Comparison of ENCODE assay signal across 8 cellular contexts in genomic region chr17:63919311-63919723, GRCh38. TPM values are rescaled to one million over a fixed set of nuclear protein-coding genes. Genes with fewer than 3 reads are reported as not detected.
A peak's percentile ranks its signal among the peaks of the same experiment; 100 is the strongest.
DNase-seq lines count a peak whose midpoint lies in the region; ATAC-seq and TF ChIP-seq lines count a peak whose summit lies in the region.

No MANE protein-coding gene starts in this region.

- no peaks in the 10 kb centered on the region for H3K9me2 ChIP-seq in SU-DHL-6 (replicated peaks; ENCODE audit: insufficient read depth, low read length)

- no peak overlapping the region for H3K4me3 Mint-ChIP-seq in activated naive CD8-positive, alpha-beta T cell treated with anti-CD3 and anti-CD28 coated beads for 36 hours

- H3K4me2 ChIP-seq in SU-DHL-6 (ENCODE audit: low read depth, low read length, poor library complexity, severe bottlenecking) (peak overlapping the region; percentile 65), smooth muscle cell (no peak overlapping the region)

- H3K4me1 Mint-ChIP-seq in activated naive CD8-positive, alpha-beta T cell treated with anti-CD3 and anti-CD28 coated beads for 36 hours: peaks cover 4% of the 10 kb centered on the region

- TF ChIP-seq CTCF in SU-DHL-6 (IDR thresholded peaks at IDR 0.05; ENCODE audit: insufficient read depth, low read length, poor library complexity, severe bottlenecking): peak; percentile 72
- TF ChIP-seq CTCF in left ventricle myocardium inferior (IDR thresholded peaks at IDR 0.05; ENCODE audit: borderline replicate concordance): peak; percentile 94
- peak; percentile 83 for TF ChIP-seq CTCF in smooth muscle cell (IDR thresholded peaks at IDR 0.05; ENCODE audit: borderline replicate concordance, insufficient read depth, poor library complexity, severe bottlenecking)

- H3K4me1 ChIP-seq in left ventricle myocardium inferior (peaks cover 6% of the 10 kb centered on the region), smooth muscle cell (ENCODE audit: low read depth) (no peaks in the 10 kb centered on the region)

- no peak overlapping the region for H3K27ac Mint-ChIP-seq in activated naive CD8-positive, alpha-beta T cell treated with anti-CD3 and anti-CD28 coated beads for 36 hours

- 51% methylated on average over 8 of the region's 8 CpGs for WGBS in smooth muscle cell (ENCODE audit: low lambda C conversion rate)

- H3K36me3 Mint-ChIP-seq in activated naive CD8-positive, alpha-beta T cell treated with anti-CD3 and anti-CD28 coated beads for 36 hours: no peaks in the 10 kb centered on the region

- H3K27ac ChIP-seq in SU-DHL-6 (ENCODE audit: low read depth, low read length): peak overlapping the region; percentile 91
- H3K27ac ChIP-seq in left ventricle myocardium inferior (replicated peaks): no peak overlapping the region
- no peak overlapping the region for H3K27ac ChIP-seq in smooth muscle cell (ENCODE audit: low read depth)

- DNase-seq in AML-193 (lab: John Stamatoyannopoulos, UW): peak; percentile 51 to 57
- peak; percentile 73 for DNase-seq in HuH-7 (ENCODE audit: low spot score)
- DNase-seq in activated naive CD8-positive, alpha-beta T cell treated with anti-CD3 and anti-CD28 coated beads for 36 hours: peak; percentile 64
- no peak for DNase-seq in left ventricle myocardium inferior
- DNase-seq in smooth muscle cell (lab: John Stamatoyannopoulos, UW; ENCODE audit: unreplicated experiment): peak; percentile 18

- H3K4me3 ChIP-seq in SU-DHL-6 (ENCODE audit: insufficient read depth, low read length, poor library complexity, severe bottlenecking) (peak overlapping the region; percentile 50), left ventricle myocardium inferior (no peak overlapping the region), smooth muscle cell (no peak overlapping the region)

- H3K27me3 Mint-ChIP-seq in activated naive CD8-positive, alpha-beta T cell treated with anti-CD3 and anti-CD28 coated beads for 36 hours: peaks cover 5% of the 10 kb centered on the region

- H3K36me3 ChIP-seq in SU-DHL-6 (ENCODE audit: low read length) (no peaks in the 10 kb centered on the region), left ventricle myocardium inferior (no peaks in the 10 kb centered on the region), smooth muscle cell (ENCODE audit: low read depth) (no peaks in the 10 kb centered on the region)

- H2AFZ ChIP-seq in SU-DHL-6 (ENCODE audit: low read depth, low read length, severe bottlenecking) (peak overlapping the region; percentile 63), smooth muscle cell (ENCODE audit: low read depth) (no peak overlapping the region)

- peak overlapping the region; percentile 52 for H3K9ac ChIP-seq in SU-DHL-6 (ENCODE audit: low read length)
- H3K9ac ChIP-seq in smooth muscle cell (ENCODE audit: low read depth): no peak overlapping the region

- ATAC-seq in GM18868 (IDR thresholded peaks at IDR 0.05; ENCODE audit: unreplicated experiment) (peak; percentile 50), HG03469 (IDR thresholded peaks at IDR 0.05; ENCODE audit: unreplicated experiment) (no peak)

- no peaks in the 10 kb centered on the region for H3K9me3 ChIP-seq in SU-DHL-6 (ENCODE audit: insufficient read depth, low read length)
- H3K9me3 ChIP-seq in left ventricle myocardium inferior (replicated peaks): no peaks in the 10 kb centered on the region
- H3K9me3 ChIP-seq in smooth muscle cell (replicated peaks; ENCODE audit: low read depth): no peaks in the 10 kb centered on the region

- no peaks in the 10 kb centered on the region for H4K20me1 ChIP-seq in SU-DHL-6 (ENCODE audit: low read depth, low read length)
- no peaks in the 10 kb centered on the region for H4K20me1 ChIP-seq in smooth muscle cell (ENCODE audit: low read depth)

- H3K79me2 ChIP-seq in SU-DHL-6 (ENCODE audit: insufficient read depth, low read length) (no peaks in the 10 kb centered on the region), smooth muscle cell (ENCODE audit: low read depth) (no peaks in the 10 kb centered on the region)

- H3K27me3 ChIP-seq in SU-DHL-6 (ENCODE audit: low read length) (no peaks in the 10 kb centered on the region), left ventricle myocardium inferior (ENCODE audit: low read depth) (peaks cover 18% of the 10 kb centered on the region), smooth muscle cell (ENCODE audit: low read depth) (peaks cover 5% of the 10 kb centered on the region)

- intact Hi-C loops in left ventricle myocardium inferior (cut with micrococcal nuclease): loop anchor here (10.0 kb wide), 1 partner anchor 105 kb away; the partner anchor contains the start of gene ICAM2

- no peaks in the 10 kb centered on the region for H3K9me3 Mint-ChIP-seq in activated naive CD8-positive, alpha-beta T cell treated with anti-CD3 and anti-CD28 coated beads for 36 hours

- H3F3A ChIP-seq in SU-DHL-6 (ENCODE audit: insufficient read depth): peaks cover 22% of the 10 kb centered on the region
- H3F3A ChIP-seq in smooth muscle cell (ENCODE audit: low read depth): no peaks in the 10 kb centered on the region

RNA-seq across cellular contexts. Expression of gene GH1, which starts 0.7 kb away (rescaled TPM):
- not detected for total RNA-seq in activated naive CD8-positive, alpha-beta T cell treated with anti-CD3 and anti-CD28 coated beads for 36 hours
- not detected for total RNA-seq in left ventricle myocardium inferior
- total RNA-seq in smooth muscle cell: not detected in 2 replicates
- polyA plus RNA-seq in smooth muscle cell: not detected in 2 replicates

RNA-seq across cellular contexts. Expression of gene CSHL1, which starts 8.3 kb away (rescaled TPM):
- total RNA-seq in activated naive CD8-positive, alpha-beta T cell treated with anti-CD3 and anti-CD28 coated beads for 36 hours: not detected
- not detected for total RNA-seq in left ventricle myocardium inferior
- not detected in 2 replicates for total RNA-seq in smooth muscle cell
- not detected in 2 replicates for polyA plus RNA-seq in smooth muscle cell

RNA-seq across cellular contexts. Expression of gene CD79B, which starts 12.8 kb away (rescaled TPM):
- total RNA-seq in activated naive CD8-positive, alpha-beta T cell treated with anti-CD3 and anti-CD28 coated beads for 36 hours: 10 to 100 TPM; 28.8 to 30.5 TPM
- total RNA-seq in left ventricle myocardium inferior (4.6 TPM), smooth muscle cell (not detected in 2 replicates)
- polyA plus RNA-seq in smooth muscle cell: not detected in 2 replicates

RNA-seq across cellular contexts. Expression of gene CSH1, which starts 22.9 kb away (rescaled TPM):
- not detected for total RNA-seq in activated naive CD8-positive, alpha-beta T cell treated with anti-CD3 and anti-CD28 coated beads for 36 hours
- total RNA-seq in left ventricle myocardium inferior: not detected
- not detected in 2 replicates for total RNA-seq in smooth muscle cell
- polyA plus RNA-seq in smooth muscle cell: not detected in 2 replicates

RNA-seq across cellular contexts. Expression of gene GH2, which starts 37.6 kb away (rescaled TPM):
- not detected for total RNA-seq in activated naive CD8-positive, alpha-beta T cell treated with anti-CD3 and anti-CD28 coated beads for 36 hours
- not detected for total RNA-seq in left ventricle myocardium inferior
- not detected in 2 replicates for total RNA-seq in smooth muscle cell
- not detected in 2 replicates for polyA plus RNA-seq in smooth muscle cell
